In genomic region chr6:45078432-45078831, GRCh38 we compare ENCODE assay signal across 31 cellular contexts.
"Had no signal": no experiment of that assay in that cellular context is flagged by ENCODE, and none has a peak within 500 bp of the region (broad histone marks: within the 10 kb centered on the region; RNA-seq: fewer than 3 reads in every experiment).

No MANE protein-coding gene starts in this region.

- H3K27ac Mint-ChIP-seq: naive thymus-derived CD4-positive, alpha-beta T cell; natural killer cell; nephron; progenitor cell of endocrine pancreas; stimulated activated memory B cell treated with anti-CD40 and anti-IgM and Interleukin-4, amounts not matched to agents 10 μg/mL and 1 μg/mL and 100 μg/mL, for 72 hours; stimulated activated naive CD8-positive, alpha-beta T cell treated with anti-CD3 and anti-CD28 coated beads, Interleukin-15, amount 100 ng/mL, for 72 hours; type B pancreatic cell had no signal

- H3K4me3 ChIP-seq: ovary, psoas muscle, skin epidermis, smooth muscle cell, spleen, suprapubic skin, testis, tibial artery, transverse colon, upper lobe of right lung, uterus had no signal

- H3K4me3 Mint-ChIP-seq: naive thymus-derived CD4-positive, alpha-beta T cell; natural killer cell; nephron; stimulated activated memory B cell treated with anti-CD40 and anti-IgM and Interleukin-4, amounts not matched to agents 10 μg/mL and 1 μg/mL and 100 μg/mL, for 72 hours; stimulated activated naive CD8-positive, alpha-beta T cell treated with anti-CD3 and anti-CD28 coated beads, Interleukin-15, amount 100 ng/mL, for 72 hours; type B pancreatic cell had no signal

- H3K79me2 ChIP-seq: parathyroid adenoma had no signal

- H3K27me3 ChIP-seq: neutrophil, ovary, spleen, suprapubic skin, testis, tibial artery, transverse colon, upper lobe of right lung, uterus had no signal

- H3K27ac ChIP-seq: neutrophil, ovary, parathyroid adenoma, psoas muscle, skin epidermis, spleen, suprapubic skin, testis, tibial artery, transverse colon, upper lobe of right lung, uterus had no signal

- H3K9ac ChIP-seq: parathyroid adenoma had no signal

- H3K9me3 ChIP-seq: psoas muscle, testis, upper lobe of right lung had no signal

- H3K4me2 ChIP-seq: smooth muscle cell had no signal

- H3K4me1 ChIP-seq: parathyroid adenoma, psoas muscle, spleen, suprapubic skin, testis, tibial artery, upper lobe of right lung, uterus had no signal

- H2AFZ ChIP-seq: parathyroid adenoma had no signal

- H3K27me3 Mint-ChIP-seq: naive thymus-derived CD4-positive, alpha-beta T cell; progenitor cell of endocrine pancreas; stimulated activated memory B cell treated with anti-CD40 and anti-IgM and Interleukin-4, amounts not matched to agents 10 μg/mL and 1 μg/mL and 100 μg/mL, for 72 hours; stimulated activated naive CD8-positive, alpha-beta T cell treated with anti-CD3 and anti-CD28 coated beads, Interleukin-15, amount 100 ng/mL, for 72 hours; type B pancreatic cell had no signal

- H3K4me1 Mint-ChIP-seq: natural killer cell, nephron had no signal

- DNase-seq: naive thymus-derived CD4-positive, alpha-beta T cell; natural killer cell; nucleus accumbens; ovary; posterior cingulate gyrus; psoas muscle; right cardiac atrium; spleen; stimulated activated CD4-positive, alpha-beta T cell treated with anti-CD3 and anti-CD28 coated beads, Interleukin-12 subunit alpha, Interleukin-12 subunit beta, amount 100 ng/mL, for 4 hours; stimulated activated CD4-positive, alpha-beta T cell treated with anti-CD3 and anti-CD28 coated beads, Interleukin-1b, Interleukin-23, amount 100 ng/mL, for 48 hours; stimulated activated CD4-positive, alpha-beta T cell treated with anti-CD3 and anti-CD28 coated beads, Interleukin-4, amount 100 ng/mL, for 1 hour; stimulated activated CD4-positive, alpha-beta T cell treated with anti-CD3 and anti-CD28 coated beads, Interleukin-4, amount 100 ng/mL, for 4 hours; stimulated activated CD8-positive, alpha-beta memory T cell treated with anti-CD3 and anti-CD28 coated beads, Interleukin-4, amount 100 ng/mL, for 48 hours; stimulated activated naive CD4-positive, alpha-beta T cell; stimulated activated naive CD8-positive, alpha-beta T cell treated with anti-CD3 and anti-CD28 coated beads, Interleukin-15, amount 100 ng/mL, for 72 hours; stimulated activated naive CD8-positive, alpha-beta T cell treated with anti-CD3 and anti-CD28 coated beads, Interleukin-15, Interleukin-2, amounts not matched to agents 100 U/mL and 50 U/mL, for 24 hours; substantia nigra; testis; tibial artery; transverse colon; upper lobe of right lung; uterus had no signal

- H3K36me3 ChIP-seq: neutrophil, ovary, spleen, suprapubic skin, tibial artery, transverse colon, upper lobe of right lung, uterus had no signal
